Comparison of ENCODE assay signal across 5 cellular contexts in genomic region chr12:130641571-130642184, GRCh38.
"Had no signal": no experiment of that assay in that cellular context is flagged by ENCODE, and none has a peak within 500 bp of the region (broad histone marks: within the 10 kb centered on the region; RNA-seq: fewer than 3 reads in every experiment).

No MANE protein-coding gene starts in this region.

- H3K4me1 Mint-ChIP-seq: GM23338, H9, IgD-negative memory B cell had no signal

- DNase-seq: H9, HCEC 1CT had no signal

- H3K4me3 Mint-ChIP-seq: GM23338, IgD-negative memory B cell had no signal

- H3K27ac Mint-ChIP-seq: GM23338, IgD-negative memory B cell had no signal

- ATAC-seq: GM23338, HepG2 had no signal

- H3K36me3 Mint-ChIP-seq: IgD-negative memory B cell had no signal
